ENCODE assay signal across 1 cellular context in genomic region chr1:93180723-93181613, GRCh38.
TF ChIP-seq lines count a peak whose summit lies in the region.

Gene CCDC18, plus strand, starts transcription at chr1:93180724. Its CDS starts 2,638 bp downstream, at chr1:93183362.

TF ChIP-seq in K562, 482 proteins besides CTCF, POLR2A, EP300 and RAD21 (continued from another document and continues in another):
- TF ChIP-seq NR0B1 (IDR thresholded peaks at IDR 0.05; ENCODE audit: partially characterized antibody) (no peak), ZNF143 (CRISPR knock-in tag; IDR thresholded peaks at IDR 0.05) (peak; percentile 62; the same call in 1 of the 2 replicates), ZNF75A (CRISPR knock-in tag; IDR thresholded peaks at IDR 0.05) (no peak), DACH1 (IDR thresholded peaks at IDR 0.05; ENCODE audit: partially characterized antibody) (no peak), RBM39 (optimal IDR thresholded peaks at IDR 0.05; ENCODE audit: low read depth, low read length) (no peak), BACH1 (tag; IDR thresholded peaks at IDR 0.05) (no peak), RBM15 (IDR thresholded peaks at IDR 0.05; ENCODE audit: insufficient read depth, low read length) (no peak), ZNF695 (CRISPR knock-in tag; IDR thresholded peaks at IDR 0.05) (no peak), NONO (IDR thresholded peaks at IDR 0.05; ENCODE audit: low read depth in 2 of 2, low read length in 1 of 2) (no peak; a peak in 1 of 4 replicates), CC2D1A (IDR thresholded peaks at IDR 0.05) (no peak; the same call in 1 of the 2 replicates), PTBP1 (IDR thresholded peaks at IDR 0.05; ENCODE audit: low read depth, low read length) (no peak), TAF7 (tag; IDR thresholded peaks at IDR 0.05) (peak; percentile 66; the same call in 1 of the 2 replicates), GABPB2 (CRISPR knock-in tag; conservative IDR thresholded peaks at IDR 0.05) (no peak), ZNF436 (CRISPR knock-in tag; IDR thresholded peaks at IDR 0.05) (no peak), PPARD (CRISPR knock-in tag; IDR thresholded peaks at IDR 0.05) (no peak), BRF2 (IDR thresholded peaks at IDR 0.05; ENCODE audit: borderline replicate concordance, insufficient read depth, insufficient read length) (no peak), FOXA3 (CRISPR knock-in tag; conservative IDR thresholded peaks at IDR 0.05 in 1 of 2, IDR thresholded peaks at IDR 0.05 in 1 of 2) (no peak), TAL1 (IDR thresholded peaks at IDR 0.05) (no peak), MYNN (IDR thresholded peaks at IDR 0.05) (no peak), MYNN (CRISPR knock-in tag; IDR thresholded peaks at IDR 0.05) (no peak), NFRKB (IDR thresholded peaks at IDR 0.05; ENCODE audit: low read depth) (no peak; the same call in none of the 2 replicates), TAF15 (IDR thresholded peaks at IDR 0.05; ENCODE audit: low read depth, low read length) (no peak), IFI16 (CRISPR knock-in tag; IDR thresholded peaks at IDR 0.05) (no peak), ETV5 (CRISPR knock-in tag; IDR thresholded peaks at IDR 0.05; ENCODE audit: low read depth) (peak; percentile 78; the same call in 1 of the 2 replicates), HDAC1 (IDR thresholded peaks at IDR 0.05) (peak in 1 of 2 experiments; percentile 96; a peak in 2 of 4 replicates), RBM14 (IDR thresholded peaks at IDR 0.05; ENCODE audit: borderline replicate concordance, insufficient read depth, low read depth, low read length) (no peak), CREB5 (CRISPR knock-in tag; IDR thresholded peaks at IDR 0.05) (no peak), MEF2D (tag; conservative IDR thresholded peaks at IDR 0.05; ENCODE audit: low read depth) (no peak), THRA (IDR thresholded peaks at IDR 0.05) (no peak), NELFE (IDR thresholded peaks at IDR 0.05; ENCODE audit: insufficient read depth, insufficient read length) (no peak), SMAD3 (CRISPR knock-in tag; conservative IDR thresholded peaks at IDR 0.05) (no peak), HMGXB4 (CRISPR knock-in tag; IDR thresholded peaks at IDR 0.05) (no peak), ILK (tag; IDR thresholded peaks at IDR 0.05; ENCODE audit: borderline replicate concordance, low read depth) (no peak), ATF3 (IDR thresholded peaks at IDR 0.05) (peak; percentile 7; the same call in 1 of the 2 replicates), ATF3 (CRISPR knock-in tag; conservative IDR thresholded peaks at IDR 0.05) (no peak), ARID3B (CRISPR knock-in tag; IDR thresholded peaks at IDR 0.05; ENCODE audit: borderline replicate concordance) (no peak), ZNF140 (CRISPR knock-in tag; IDR thresholded peaks at IDR 0.05) (no peak), SMARCB1 (IDR thresholded peaks at IDR 0.05; ENCODE audit: insufficient read length, low read depth) (no peak), ZZZ3 (IDR thresholded peaks at IDR 0.05) (no peak), TEAD1 (CRISPR knock-in tag; IDR thresholded peaks at IDR 0.05) (0 out of 4 replicates have a peak, but pooled peaks of 1 of the 2 experiments have one; percentile 43), ZEB2 (IDR thresholded peaks at IDR 0.05) (peak; percentile 33; the same call in 1 of the 2 replicates), PYGO2 (tag; IDR thresholded peaks at IDR 0.05) (no peak), DPF2 (IDR thresholded peaks at IDR 0.05) (peak; percentile 54), PML (IDR thresholded peaks at IDR 0.05; ENCODE audit: low read length) (peak; percentile 71; the same call in 1 of the 2 replicates), NFIC (IDR thresholded peaks at IDR 0.05) (no peak), E2F5 (CRISPR knock-in tag; IDR thresholded peaks at IDR 0.05) (no peak), ID3 (CRISPR knock-in tag; IDR thresholded peaks at IDR 0.05) (no peak), ID3 (tag; IDR thresholded peaks at IDR 0.05) (no peak), RBM17 (IDR thresholded peaks at IDR 0.05; ENCODE audit: borderline replicate concordance, low read depth, low read length) (no peak), EGR1 (conservative IDR thresholded peaks at IDR 0.05) (peak; percentile 89), ELF4 (CRISPR knock-in tag; IDR thresholded peaks at IDR 0.05) (no peak), JUNB (CRISPR knock-in tag; conservative IDR thresholded peaks at IDR 0.05) (no peak), ZNF395 (CRISPR knock-in tag; IDR thresholded peaks at IDR 0.05) (peak; percentile 91), BMI1 (IDR thresholded peaks at IDR 0.05; ENCODE audit: low read length) (no peak), CUX1 (CRISPR knock-in tag; IDR thresholded peaks at IDR 0.05) (no peak), HNRNPH1 (optimal IDR thresholded peaks at IDR 0.05; ENCODE audit: low read depth, low read length) (no peak), ZBED1 (IDR thresholded peaks at IDR 0.05) (no peak)
